ENCODE assay signal across 15 cellular contexts in the genomic region with DNA sequence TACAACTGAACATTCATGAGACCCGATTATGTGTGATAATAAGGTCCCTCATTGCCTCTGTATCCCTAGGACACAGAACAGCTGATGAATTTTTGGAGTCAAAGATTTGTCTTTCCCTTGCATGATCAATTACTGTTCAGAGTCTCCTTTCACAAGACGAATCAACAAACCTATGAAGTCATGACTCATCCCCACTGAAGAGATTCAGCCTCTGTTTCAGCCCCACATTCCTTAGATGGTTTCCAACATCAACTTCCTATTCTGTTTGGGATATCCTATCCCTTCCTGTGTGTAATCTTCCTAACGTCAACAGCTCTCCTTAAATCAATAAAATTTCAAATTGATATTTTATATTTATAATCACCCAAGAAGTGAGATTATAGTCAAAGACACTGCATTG.
DNase-seq lines count a peak whose midpoint lies in the region; TF ChIP-seq lines count a peak whose summit lies in the region.
"Had no signal": no experiment of that assay in that cellular context is flagged by ENCODE, and none has a peak within 500 bp of the region (broad histone marks: within the 10 kb centered on the region; RNA-seq: fewer than 3 reads in every experiment).

No MANE protein-coding gene starts in this region.

- peak; percentile 86 for DNase-seq in HS-5 (ENCODE audit: low read depth)
- peak; percentile 60 for DNase-seq in astrocyte of the spinal cord (ENCODE audit: low read depth, low spot score)
- DNase-seq in iPS-NIHi7 (ENCODE audit: extremely low spot score), result peak; percentile 25
- no peak for DNase-seq in tibial nerve (ENCODE audit: low spot score in 2 of 2)
- DNase-seq in GOT3 (lab: John Stamatoyannopoulos, UW), result no peak
- DNase-seq in GM19240 (ENCODE audit: insufficient read length, low spot score), result no peak
- no peak for DNase-seq in NCI-H524 treated with DMSO at 0.1 percent for 48 hours (lab: John Stamatoyannopoulos, UW)
- DNase-seq: activated CD4-positive, alpha-beta T cell treated with anti-CD3 and anti-CD28 coated beads for 48 hours; DND-41; gastrocnemius medialis; NCI-H1930; stimulated activated CD4-positive, alpha-beta T cell treated with anti-CD3 and anti-CD28 coated beads, Interleukin-12 subunit alpha, Interleukin-12 subunit beta, amount 100 ng/mL, for 4 hours; T-cell had no signal

- TF ChIP-seq CTCF in astrocyte of the spinal cord (IDR thresholded peaks at IDR 0.05; ENCODE audit: low read depth, low read length) (no peak), tibial nerve (IDR thresholded peaks at IDR 0.05) (no peak)

- TF ChIP-seq EP300 in tibial nerve (IDR thresholded peaks at IDR 0.05), result no peak

- no peaks in the 10 kb centered on the region for H3K9me3 ChIP-seq in tibial nerve
- H3K9me3 ChIP-seq: gastrocnemius medialis, neutrophil had no signal

- 33 to 34% methylated on average over 3 of the region's 3 CpGs for WGBS in tibial nerve, 2 donors

- no peak overlapping the region for H2AFZ ChIP-seq in ACC112 (ENCODE audit: low read length, unreplicated experiment)

- peak overlapping the region; percentile 37 for H3K27ac ChIP-seq in ACC112 (ENCODE audit: low read depth, low read length)
- no peak overlapping the region for H3K27ac ChIP-seq in tibial nerve
- H3K27ac ChIP-seq: gastrocnemius medialis, neutrophil had no signal

- H3K79me2 ChIP-seq in ACC112 (ENCODE audit: control insufficient read depth, insufficient read depth, low read length, unreplicated experiment), result no peaks in the 10 kb centered on the region

- H3K4me3 ChIP-seq in ACC112 (ENCODE audit: low read depth, low read length) (no peak overlapping the region), astrocyte of the spinal cord (ENCODE audit: low read depth, low read length) (no peak overlapping the region), tibial nerve (no peak overlapping the region)
- H3K4me3 ChIP-seq: gastrocnemius medialis had no signal

- H3K4me1 ChIP-seq in ACC112 (ENCODE audit: control insufficient read depth, insufficient read depth, low read length, unreplicated experiment) (peaks cover 10% of the 10 kb centered on the region), tibial nerve (no peaks in the 10 kb centered on the region)
- H3K4me1 ChIP-seq: gastrocnemius medialis had no signal

- no peaks in the 10 kb centered on the region for H3K36me3 ChIP-seq in ACC112 (ENCODE audit: insufficient read depth, low read length)
- no peaks in the 10 kb centered on the region for H3K36me3 ChIP-seq in tibial nerve
- H3K36me3 ChIP-seq: gastrocnemius medialis, neutrophil had no signal

- in situ Hi-C loops in astrocyte of the spinal cord (cut with HindIII; ENCODE audit: low sequenced_read_pairs), result no loop called here

- no peak for TF ChIP-seq POLR2A in tibial nerve (IDR thresholded peaks at IDR 0.05)

- no peaks in the 10 kb centered on the region for H3K27me3 ChIP-seq in ACC112 (ENCODE audit: insufficient read depth, low read length)
- no peaks in the 10 kb centered on the region for H3K27me3 ChIP-seq in tibial nerve
- H3K27me3 ChIP-seq: gastrocnemius medialis, neutrophil had no signal

Comparison
In these comparisons a context has a peak if more than half of its experiments do, and no peak if none do; other contexts are left out.
1. DNase-seq: peak in HS-5 (single experiment), astrocyte of the spinal cord (single experiment) and iPS-NIHi7 (single experiment); none in tibial nerve (0 of 2), GOT3 (single experiment), GM19240 (single experiment) and NCI-H524 treated with DMSO at 0.1 percent for 48 hours (single experiment).